ENCODE assay signal across 24 cellular contexts in the genomic region with DNA sequence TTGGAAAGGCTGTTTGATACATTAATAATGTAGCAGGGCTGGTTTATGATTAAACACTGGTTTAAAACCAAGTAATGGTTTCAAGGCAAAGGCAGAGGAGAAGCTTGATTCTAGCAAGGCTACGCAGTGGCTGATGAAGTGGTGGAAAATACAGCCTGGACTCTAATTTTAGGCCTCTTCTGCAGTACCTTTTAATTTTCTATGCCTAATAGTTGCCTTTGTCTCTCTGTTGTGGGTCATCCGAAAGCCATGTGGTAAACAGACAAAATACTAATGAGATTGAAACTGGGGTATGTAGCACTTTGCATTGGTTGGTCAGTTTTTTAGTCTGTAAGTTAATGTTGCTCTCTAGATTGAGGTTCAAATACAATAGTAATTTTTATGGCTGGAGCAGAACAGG. TPM values are rescaled to one million over a fixed set of nuclear protein-coding genes. Genes with fewer than 3 reads are reported as not detected.
A peak's percentile ranks its signal among the peaks of the same experiment; 100 is the strongest.
DNase-seq lines count a peak whose midpoint lies in the region; TF ChIP-seq lines count a peak whose summit lies in the region.
"Had no signal": no experiment of that assay in that cellular context is flagged by ENCODE, and none has a peak within 500 bp of the region (broad histone marks: within the 10 kb centered on the region; RNA-seq: fewer than 3 reads in every experiment).

No MANE protein-coding gene starts in this region.

- H3K9ac ChIP-seq in adipocyte (ENCODE audit: low read length), result peak overlapping the region; percentile 99
- peak overlapping the region; percentile 18 for H3K9ac ChIP-seq in mesenchymal stem cell (ENCODE audit: low read length)
- no peak overlapping the region for H3K9ac ChIP-seq in endodermal cell (ENCODE audit: extremely low read depth, low read length, poor library complexity, severe bottlenecking)
- H3K9ac ChIP-seq: neural progenitor cell had no signal

- H3K36me3 ChIP-seq in adipocyte (ENCODE audit: control insufficient read depth, insufficient read depth, low read length, severe bottlenecking) (peaks cover 31% of the 10 kb centered on the region), mesenchymal stem cell (ENCODE audit: control insufficient read depth in 1 of 2, insufficient read depth in 2 of 2, low read depth in 1 of 2, low read length in 2 of 2) (peaks cover 3 to 12% of the 10 kb centered on the region in 2 experiments), endodermal cell (ENCODE audit: control insufficient read depth, insufficient read depth, low read length) (no peaks in the 10 kb centered on the region), Peyer's patch (no peaks in the 10 kb centered on the region)
- H3K36me3 ChIP-seq: neural progenitor cell, sigmoid colon, upper lobe of left lung had no signal

- no peak overlapping the region for H3K27ac Mint-ChIP-seq in endodermal cell
- H3K27ac Mint-ChIP-seq: activated naive CD4-positive, alpha-beta T cell treated with anti-CD3 and anti-CD28 coated beads for 36 hours; neural progenitor cell; progenitor cell of endocrine pancreas had no signal

- no peak overlapping the region for H3K23ac ChIP-seq in mesenchymal stem cell (ENCODE audit: low read length in 2 of 2)

- H3K9me3 ChIP-seq in adipocyte (ENCODE audit: control insufficient read depth, low read length), result no peaks in the 10 kb centered on the region
- no peaks in the 10 kb centered on the region for H3K9me3 ChIP-seq in mesenchymal stem cell (ENCODE audit: control insufficient read depth, low read length)
- H3K9me3 ChIP-seq in endodermal cell (ENCODE audit: control insufficient read depth, low read length), result no peaks in the 10 kb centered on the region
- H3K9me3 ChIP-seq in Peyer's patch, result no peaks in the 10 kb centered on the region
- H3K9me3 ChIP-seq: A549, sigmoid colon, upper lobe of left lung had no signal

- H4K8ac ChIP-seq in mesenchymal stem cell (ENCODE audit: low read length), result no peak overlapping the region

- H2BK5ac ChIP-seq in mesenchymal stem cell (ENCODE audit: low read depth, low read length, poor library complexity, severe bottlenecking), result no peak overlapping the region

- H3K27me3 Mint-ChIP-seq in endodermal cell (ENCODE audit: insufficient read depth), result peaks cover 30% of the 10 kb centered on the region
- H3K27me3 Mint-ChIP-seq: central memory CD8-positive, alpha-beta T cell had no signal

- H3K18ac ChIP-seq in mesenchymal stem cell (ENCODE audit: low read depth in 1 of 2, low read length in 2 of 2), result no peak overlapping the region

- H3K4ac ChIP-seq in mesenchymal stem cell (ENCODE audit: low read depth in 1 of 2, low read length in 2 of 2), result no peak overlapping the region

- no peak overlapping the region for H3K4me2 ChIP-seq in mesenchymal stem cell (ENCODE audit: low read length, poor library complexity, severe bottlenecking)
- H3K4me2 ChIP-seq: A549, neural progenitor cell had no signal

- H2BK15ac ChIP-seq in mesenchymal stem cell (ENCODE audit: low read depth, poor library complexity, severe bottlenecking), result no peak overlapping the region

- no peak for TF ChIP-seq POLR2A in Peyer's patch (IDR thresholded peaks at IDR 0.05)

- H3K27me3 ChIP-seq in adipocyte (replicated peaks; ENCODE audit: control insufficient read depth, insufficient read depth, low read length) (no peaks in the 10 kb centered on the region), mesenchymal stem cell (ENCODE audit: control insufficient read depth in 1 of 2, insufficient read depth in 1 of 2, low read length in 2 of 2) (no peaks in the 10 kb centered on the region), endodermal cell (ENCODE audit: control insufficient read depth, insufficient read depth, low read length, poor library complexity, severe bottlenecking) (peaks cover 38% of the 10 kb centered on the region), Peyer's patch (no peaks in the 10 kb centered on the region)

- no peaks in the 10 kb centered on the region for H3K36me3 Mint-ChIP-seq in endodermal cell (ENCODE audit: low read depth)
- H3K36me3 Mint-ChIP-seq: neural progenitor cell had no signal

- H2AK5ac ChIP-seq in mesenchymal stem cell (ENCODE audit: low read length, severe bottlenecking), result no peak overlapping the region

- peaks cover 9% of the 10 kb centered on the region for H3K4me1 ChIP-seq in adipocyte (ENCODE audit: control insufficient read depth, insufficient read depth, low read length)
- peaks cover 9% of the 10 kb centered on the region for H3K4me1 ChIP-seq in mesenchymal stem cell (ENCODE audit: control insufficient read depth, insufficient read depth, low read depth, low read length)
- no peaks in the 10 kb centered on the region for H3K4me1 ChIP-seq in endodermal cell (ENCODE audit: control insufficient read depth, insufficient read depth, low read length)
- peaks cover 0 to 19% (median 5%) of the 10 kb centered on the region in 4 donors for H3K4me1 ChIP-seq in Peyer's patch
- H3K4me1 ChIP-seq: A549 had no signal

- H2AFZ ChIP-seq in mesenchymal stem cell (ENCODE audit: low read depth, low read length), result no peak overlapping the region
- H2AFZ ChIP-seq: neural progenitor cell had no signal

- 93% methylated on average over 2 of the region's 2 CpGs for WGBS in mesenchymal stem cell
- 90 to 93% methylated on average over 2 of the region's 2 CpGs for WGBS in endodermal cell (ENCODE audit: insufficient coverage in 1 of 2, insufficient read length in 1 of 2), 2 experiments

- H3K4me3 ChIP-seq in AG09309 (ENCODE audit: control insufficient read depth, low read depth, low read length), result peak overlapping the region; percentile 96
- H3K4me3 ChIP-seq in HFF-Myc (replicated peaks; ENCODE audit: low read depth, low read length), result peak overlapping the region; percentile 94
- H3K4me3 ChIP-seq in adipocyte (ENCODE audit: low read length), result peak overlapping the region; percentile 96
- H3K4me3 ChIP-seq in mesenchymal stem cell (ENCODE audit: insufficient read depth in 1 of 2, low read depth in 1 of 2, low read length in 2 of 2), result peak overlapping the region in 1 of 2 experiments; percentile 98
- H3K4me3 ChIP-seq in endodermal cell (ENCODE audit: low read length), result no peak overlapping the region
- no peak overlapping the region for H3K4me3 ChIP-seq in Peyer's patch
- H3K4me3 ChIP-seq: A549, dorsolateral prefrontal cortex, neural progenitor cell, sigmoid colon, upper lobe of left lung had no signal

- no peak overlapping the region for H3K4me3 Mint-ChIP-seq in endodermal cell
- H3K4me3 Mint-ChIP-seq: activated naive CD4-positive, alpha-beta T cell treated with anti-CD3 and anti-CD28 coated beads for 36 hours; central memory CD8-positive, alpha-beta T cell; neural progenitor cell had no signal

- intact Hi-C loops in posterior cingulate gyrus (cut with DNase I), result no loop called here

- TF ChIP-seq CTCF in AG09309 (IDR thresholded peaks at IDR 0.05; ENCODE audit: control insufficient read depth, insufficient read depth, low read depth, low read length, missing control alignments) (no peak), HFF-Myc (IDR thresholded peaks at IDR 0.05; ENCODE audit: low read depth, low read length, missing control alignments) (no peak), endodermal cell (conservative IDR thresholded peaks at IDR 0.05) (no peak), Peyer's patch (IDR thresholded peaks at IDR 0.05) (no peak)

- no peak overlapping the region for H3K14ac ChIP-seq in mesenchymal stem cell (ENCODE audit: low read length in 2 of 2)

- no peaks in the 10 kb centered on the region for H3K9me3 Mint-ChIP-seq in endodermal cell
- H3K9me3 Mint-ChIP-seq: activated naive CD4-positive, alpha-beta T cell treated with anti-CD3 and anti-CD28 coated beads for 36 hours; central memory CD8-positive, alpha-beta T cell; neural progenitor cell had no signal

- H2BK120ac ChIP-seq in mesenchymal stem cell (ENCODE audit: low read depth, low read length), result no peak overlapping the region

- H4K91ac ChIP-seq in mesenchymal stem cell (ENCODE audit: low read length), result no peak overlapping the region

- DNase-seq in AG09309 (ENCODE audit: low read depth), result no peak
- no peak for DNase-seq in HFF-Myc (ENCODE audit: extremely low read depth, low read depth)
- DNase-seq in adipocyte (ENCODE audit: low read depth), result no peak
- DNase-seq in mesenchymal stem cell, result no peak
- DNase-seq in GM19238 (ENCODE audit: insufficient read length, low spot score), result no peak
- DNase-seq in endodermal cell, result no peak
- DNase-seq in Peyer's patch, result no peak
- no peak for DNase-seq in posterior cingulate gyrus
- DNase-seq: activated CD4-positive, alpha-beta T cell treated with anti-CD3 and anti-CD28 coated beads for 4 hours; activated naive CD4-positive, alpha-beta T cell treated with anti-CD3 and anti-CD28 coated beads for 36 hours; activated T-cell treated with anti-CD3 and anti-CD28 coated beads, Interleukin-2, amount 50 U/mL, for 48 hours; dorsolateral prefrontal cortex; EL; head of caudate nucleus; Kasumi-1; NCI-H1694; NCI-H510A; NK-92 treated with Interleukin-12 subunit alpha and Interleukin-12 subunit beta, amount 100 ng/mL, for 24 hours; sigmoid colon; upper lobe of left lung had no signal

- no peak overlapping the region for H2BK12ac ChIP-seq in mesenchymal stem cell (ENCODE audit: low read length in 2 of 2)

- peaks cover 21% of the 10 kb centered on the region for H3K4me1 Mint-ChIP-seq in endodermal cell

- H3K79me1 ChIP-seq in mesenchymal stem cell (replicated peaks; ENCODE audit: low read length, poor library complexity, severe bottlenecking), result peaks cover 15% of the 10 kb centered on the region

- H3K27ac ChIP-seq in mesenchymal stem cell (ENCODE audit: low read length, poor library complexity, severe bottlenecking) (no peak overlapping the region), endodermal cell (ENCODE audit: low read depth, low read length) (no peak overlapping the region), Peyer's patch (no peak overlapping the region)
- H3K27ac ChIP-seq: A549, dorsolateral prefrontal cortex, neural progenitor cell, sigmoid colon, upper lobe of left lung had no signal

RNA-seq across cellular contexts. Expression of a gene that starts 3.3 kb away (rescaled TPM):
- polyA plus RNA-seq in mesenchymal stem cell (2013, experiment 1 of 2), result 135 TPM
- 129 TPM for polyA plus RNA-seq in mesenchymal stem cell (2013, experiment 2 of 2)
- 10 to 100 TPM in 1 of 2 donors, 1 to 10 TPM in 1; 9.9 to 14.1 TPM for total RNA-seq in endodermal cell
- 8.0 TPM for polyA plus RNA-seq in endodermal cell (2013, experiment 1 of 2)
- polyA plus RNA-seq in endodermal cell (2013, experiment 2 of 2), result 4.4 TPM
- 100 to 1,000 TPM in 3 of 4 donors, 10 to 100 TPM in 1; 74.3 to 365 (median 327) TPM for total RNA-seq in Peyer's patch

Comparison
In these comparisons a context has a peak if more than half of its experiments do, and no peak if none do; other contexts are left out.
1. H3K4me3 ChIP-seq: peak in AG09309 (single experiment), HFF-Myc (single experiment) and adipocyte (single experiment); none in endodermal cell (single experiment) and Peyer's patch (0 of 4).
2. RNA of a gene that starts 3.3 kb away (total RNA-seq): 74.3 to 365 TPM in Peyer's patch; 9.9 to 14.1 TPM in endodermal cell; every median in the first group is over 4 times any median in the second.